8 cellular contexts compared by ENCODE assay signal in the genomic region with DNA sequence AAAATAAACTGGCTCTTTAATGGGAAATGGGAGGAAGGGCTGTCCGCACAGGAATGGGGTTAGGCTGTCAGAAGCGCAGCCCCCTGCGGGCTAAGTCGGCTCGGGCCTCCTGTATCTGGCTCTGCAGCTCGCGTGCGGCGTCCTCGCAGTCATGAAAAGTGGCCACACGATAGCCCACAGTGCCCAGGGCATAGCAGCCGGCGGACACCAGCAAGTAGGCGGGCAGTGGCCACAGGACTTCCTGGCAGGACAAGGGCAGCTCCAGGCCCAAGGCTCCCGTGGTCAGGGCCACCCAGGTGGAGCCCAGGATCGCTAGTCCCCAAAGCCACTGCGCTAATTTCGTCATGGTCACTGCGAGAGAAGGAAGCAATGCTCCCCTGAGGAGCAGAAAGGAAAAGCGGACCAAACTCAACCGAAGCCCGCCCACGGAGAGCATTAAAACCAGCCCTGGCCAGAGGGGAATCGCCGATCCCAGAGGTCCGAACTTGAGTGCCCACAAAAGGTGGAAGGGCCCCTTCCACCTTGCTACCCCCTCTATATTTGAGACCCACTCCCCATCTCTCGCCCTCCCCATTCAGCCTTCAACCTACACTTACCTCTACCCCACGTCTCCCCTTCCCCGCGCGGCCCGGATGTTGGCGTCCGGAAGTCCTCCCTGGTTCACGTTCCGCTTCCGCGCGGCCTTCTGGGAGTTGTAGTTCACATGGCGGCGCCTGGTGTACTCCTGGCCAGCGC. TPM values are rescaled to one million over a fixed set of nuclear protein-coding genes. Genes with fewer than 3 reads are reported as not detected.
DNase-seq lines count a peak whose midpoint lies in the region; ATAC-seq and TF ChIP-seq lines count a peak whose summit lies in the region.

A gene with protein sequence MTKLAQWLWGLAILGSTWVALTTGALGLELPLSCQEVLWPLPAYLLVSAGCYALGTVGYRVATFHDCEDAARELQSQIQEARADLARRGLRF (minus strand): TSS at position 637 of the 735 bp plus-strand sequence. CDS start 291 bp downstream, at position 346.

- H3K36me3 Mint-ChIP-seq in activated CD4-positive, alpha-beta T cell treated with anti-CD3 and anti-CD28 coated beads, Interleukin-2, amount 10 ng/mL, durations not matched to agents 24 days and 14 days (ENCODE audit: low read depth) = peaks cover 29% of the 10 kb centered on the region

- peak within 1 kb of the TSS; percentile 95 for H3K9ac ChIP-seq in colonic mucosa (ENCODE audit: low read depth in 2 of 2, low read length in 2 of 2)

- H3K27me3 Mint-ChIP-seq in activated CD4-positive, alpha-beta T cell treated with anti-CD3 and anti-CD28 coated beads, Interleukin-2, amount 10 ng/mL, durations not matched to agents 24 days and 14 days = peaks cover 8% of the 10 kb centered on the region

- no peaks in the 10 kb centered on the region for H3K9me3 Mint-ChIP-seq in activated CD4-positive, alpha-beta T cell treated with anti-CD3 and anti-CD28 coated beads, Interleukin-2, amount 10 ng/mL, durations not matched to agents 24 days and 14 days

- intact Hi-C loops in activated CD4-positive, alpha-beta T cell treated with anti-CD3 and anti-CD28 coated beads, Interleukin-2, amount 10 ng/mL, durations not matched to agents 24 days and 14 days (cut with micrococcal nuclease) = loop anchor here (2.0 to 5.0 kb wide), 3 partner anchors 33 to 158 kb away; partner anchors contain the start of genes FLAD1, KRTCAP2, TRIM46 and ZBTB7B
- intact Hi-C loops in colonic mucosa (cut with DNase I) = no loop called here

- H3K4me3 ChIP-seq in AG04449 (ENCODE audit: low read depth, low read length) = peak within 1 kb of the TSS; percentile 83
- H3K4me3 ChIP-seq in colonic mucosa = peak within 1 kb of the TSS; percentile 60

- H3K27me3 ChIP-seq in colonic mucosa = no peaks in the 10 kb centered on the region

- peaks cover 4% of the 10 kb centered on the region for H3K4me1 ChIP-seq in colonic mucosa

- no peaks in the 10 kb centered on the region for H3K36me3 ChIP-seq in colonic mucosa

- CTCF ChIA-PET in AG04449 (lab: Yijun Ruan, JAX) = interaction anchor here (1.1 to 2.2 kb wide), 3 partner anchors 28 to 55 kb away, joined by 3 to 6 read pairs (median 3); no protein-coding TSS in a partner anchor

- H3K4me1 Mint-ChIP-seq in activated CD4-positive, alpha-beta T cell treated with anti-CD3 and anti-CD28 coated beads, Interleukin-2, amount 10 ng/mL, durations not matched to agents 24 days and 14 days = peaks cover 34% of the 10 kb centered on the region

- peak within 1 kb of the TSS; percentile 92 for H3K27ac Mint-ChIP-seq in activated CD4-positive, alpha-beta T cell treated with anti-CD3 and anti-CD28 coated beads, Interleukin-2, amount 10 ng/mL, durations not matched to agents 24 days and 14 days

- TF ChIP-seq CTCF in AG04449 (IDR thresholded peaks at IDR 0.05; ENCODE audit: insufficient read depth, low read length, missing control alignments) = no peak
- no peak for TF ChIP-seq CTCF in colonic mucosa (IDR thresholded peaks at IDR 0.05)

- peak within 1 kb of the TSS; percentile 98 for H3K4me3 Mint-ChIP-seq in activated CD4-positive, alpha-beta T cell treated with anti-CD3 and anti-CD28 coated beads, Interleukin-2, amount 10 ng/mL, durations not matched to agents 24 days and 14 days

- DNase-seq in AG04449 (ENCODE audit: low read depth, low spot score) (no peak), NCI-H526 (lab: John Stamatoyannopoulos, UW) (peak; percentile 89 to 98), colonic mucosa (peak; percentile 95), left kidney (ENCODE audit: low read depth, low spot score) (peak; percentile 96)
- peak; percentile 97 for DNase-seq in activated CD4-positive, alpha-beta T cell treated with anti-CD3 and anti-CD28 coated beads, Interleukin-2, amount 10 ng/mL, durations not matched to agents 24 days and 14 days
- peak; percentile 92 to 95 for DNase-seq in stimulated activated CD4-positive, alpha-beta T cell treated with anti-CD3 and anti-CD28 coated beads, Interleukin-2, amount 100 ng/mL, for 24 hours

- peak within 1 kb of the TSS; percentile 89 for H3K27ac ChIP-seq in colonic mucosa

- ATAC-seq in GM19023 (IDR thresholded peaks at IDR 0.05; ENCODE audit: unreplicated experiment) (peak; percentile 69), HG03432 (IDR thresholded peaks at IDR 0.05; ENCODE audit: unreplicated experiment) (peak; percentile 69)

- H3K9me3 ChIP-seq in colonic mucosa = no peaks in the 10 kb centered on the region

- POLR2A ChIA-PET in AG04449 (lab: Yijun Ruan, JAX) = no interaction called here

RNA-seq across cellular contexts. Expression of the gene that starts here (rescaled TPM):
- total RNA-seq in activated CD4-positive, alpha-beta T cell treated with anti-CD3 and anti-CD28 coated beads, Interleukin-2, amount 10 ng/mL, durations not matched to agents 24 days and 14 days = 34.5 and 37.2 TPM in 2 replicates
- total RNA-seq in colonic mucosa = 100 to 1,000 TPM; 149 to 182 TPM
